13 cellular contexts compared by ENCODE assay signal in genomic region chr15:31358957-31359721, GRCh38. TPM values are rescaled to one million over a fixed set of nuclear protein-coding genes. Genes with fewer than 3 reads are reported as not detected.
DNase-seq lines count a peak whose midpoint lies in the region; ATAC-seq and TF ChIP-seq lines count a peak whose summit lies in the region.
"Had no signal": no experiment of that assay in that cellular context is flagged by ENCODE, and none has a peak within 500 bp of the region (broad histone marks: within the 10 kb centered on the region; RNA-seq: fewer than 3 reads in every experiment).

No MANE protein-coding gene starts in this region.

- intact Hi-C loops in A673 (cut with micrococcal nuclease; ENCODE audit: unreplicated experiment) (no loop called here), body of pancreas (cut with DNase I) (no loop called here)

- CTCF ChIA-PET in A673 (lab: Charles Lee) = no interaction called here

- BruUV-seq in A673 (replicated peaks; lab: Mats Ljungman, UMichigan) = no TSS peak

- WGBS in body of pancreas, 2 donors = 59 to 67% methylated on average over 3 to 8 of the region's 8 CpGs

- H3K4me3 ChIP-seq in A673 (ENCODE audit: low read depth, low read length, poor library complexity, severe bottlenecking) = no peak overlapping the region
- no peak overlapping the region for H3K4me3 ChIP-seq in body of pancreas
- no peak overlapping the region for H3K4me3 ChIP-seq in muscle layer of duodenum (ENCODE audit: low read depth in 1 of 2, low read length in 2 of 2)
- H3K4me3 ChIP-seq: coronary artery, GM23248 had no signal

- H3K9me3 ChIP-seq in A673 (ENCODE audit: low read depth, low read length, poor library complexity, severe bottlenecking) (no peaks in the 10 kb centered on the region), body of pancreas (no peaks in the 10 kb centered on the region), muscle layer of duodenum (ENCODE audit: control insufficient read depth in 1 of 2, low read length in 2 of 2) (no peaks in the 10 kb centered on the region)
- H3K9me3 ChIP-seq: Caco-2 had no signal

- no peak for TF ChIP-seq POLR2A in body of pancreas (IDR thresholded peaks at IDR 0.05)

- no peak for DNase-seq in A673 (ENCODE audit: low spot score)
- no peak for DNase-seq in body of pancreas
- DNase-seq in COR-L47 (lab: John Stamatoyannopoulos, UW) = no peak
- DNase-seq in foreskin melanocyte = no peak
- DNase-seq: activated CD4-positive, alpha-beta T cell treated with anti-CD3 and anti-CD28 coated beads, Interleukin-2, amount 50 U/mL, for 1 hour; Caco-2; GM23248; NCI-H1105 had no signal

- H3K36me3 ChIP-seq in A673 (ENCODE audit: insufficient read depth, low read length, poor library complexity, severe bottlenecking) (no peaks in the 10 kb centered on the region), body of pancreas (replicated peaks in 1 of 2; ENCODE audit: insufficient read depth in 1 of 2, low read depth in 2 of 2) (no peaks in the 10 kb centered on the region), muscle layer of duodenum (ENCODE audit: control insufficient read depth in 1 of 2, insufficient read depth in 2 of 2, low read length in 2 of 2) (peaks cover 0 to 6% of the 10 kb centered on the region in 2 donors)

- peak overlapping the region; percentile 13 for H3K27ac ChIP-seq in A673 (ENCODE audit: low read depth, low read length, poor library complexity, severe bottlenecking)
- peak overlapping the region; percentile 92 to 99 (median 98) for H3K27ac ChIP-seq in body of pancreas
- H3K27ac ChIP-seq in muscle layer of duodenum (ENCODE audit: low read length) = peak overlapping the region; percentile 79
- H3K27ac ChIP-seq: GM23248 had no signal

- H3K4me1 ChIP-seq in A673 (ENCODE audit: insufficient read depth, low read length, poor library complexity, severe bottlenecking) (peaks cover 12% of the 10 kb centered on the region), body of pancreas (peaks cover 100% of the 10 kb centered on the region), muscle layer of duodenum (ENCODE audit: control insufficient read depth in 1 of 2, insufficient read depth in 2 of 2, low read length in 2 of 2) (peaks cover 57 to 76% of the 10 kb centered on the region in 2 donors)

- no peak for TF ChIP-seq CTCF in A673 (conservative IDR thresholded peaks at IDR 0.05; ENCODE audit: low read depth, low read length)
- TF ChIP-seq CTCF in body of pancreas (IDR thresholded peaks at IDR 0.05) = no peak

- POLR2A ChIA-PET in A673 (lab: Charles Lee; ENCODE audit: low non-redundant PET) = no interaction called here

- no peaks in the 10 kb centered on the region for H3K27me3 ChIP-seq in A673 (replicated peaks; ENCODE audit: insufficient read depth, low read depth, low read length, poor library complexity)
- no peaks in the 10 kb centered on the region for H3K27me3 ChIP-seq in body of pancreas
- no peaks in the 10 kb centered on the region for H3K27me3 ChIP-seq in muscle layer of duodenum (ENCODE audit: low read depth, low read length)

- no peak for TF ChIP-seq EP300 in Ishikawa (IDR thresholded peaks at IDR 0.05; ENCODE audit: borderline replicate concordance)

- TF ChIP-seq RAD21 in Ishikawa (IDR thresholded peaks at IDR 0.05; ENCODE audit: low read depth) = no peak

- ATAC-seq in body of pancreas (no peak), GM21367 (IDR thresholded peaks at IDR 0.05; ENCODE audit: unreplicated experiment) (no peak), HG02981 (IDR thresholded peaks at IDR 0.05; ENCODE audit: unreplicated experiment) (no peak)

TF ChIP-seq in Ishikawa, 13 proteins besides CTCF, POLR2A, EP300 and RAD21:
- TF ChIP-seq ZBTB7A (IDR thresholded peaks at IDR 0.05; ENCODE audit: low read depth) (no peak), TEAD4 (IDR thresholded peaks at IDR 0.05) (no peak), FOXM1 (IDR thresholded peaks at IDR 0.05; ENCODE audit: borderline replicate concordance, low read depth) (no peak), CEBPB (IDR thresholded peaks at IDR 0.05) (peak; percentile 77; the same call in 1 of the 2 replicates)

RNA-seq across cellular contexts. Expression of gene KLF13, which starts 32.5 kb away (rescaled TPM):
- 22.1 and 23.5 TPM in 2 replicates for total RNA-seq in A673 (2021)
- 10 to 100 TPM; 25.7 to 38.4 TPM for total RNA-seq in body of pancreas

Comparison
In these comparisons a context has a peak if more than half of its experiments do, and no peak if none do; other contexts are left out.
1. H3K27ac ChIP-seq: peak in every context shown above with its lines; median percentile 98 in body of pancreas; 79 in muscle layer of duodenum; 13 in A673.